ENCODE assay signal across 8 cellular contexts in the genomic region with DNA sequence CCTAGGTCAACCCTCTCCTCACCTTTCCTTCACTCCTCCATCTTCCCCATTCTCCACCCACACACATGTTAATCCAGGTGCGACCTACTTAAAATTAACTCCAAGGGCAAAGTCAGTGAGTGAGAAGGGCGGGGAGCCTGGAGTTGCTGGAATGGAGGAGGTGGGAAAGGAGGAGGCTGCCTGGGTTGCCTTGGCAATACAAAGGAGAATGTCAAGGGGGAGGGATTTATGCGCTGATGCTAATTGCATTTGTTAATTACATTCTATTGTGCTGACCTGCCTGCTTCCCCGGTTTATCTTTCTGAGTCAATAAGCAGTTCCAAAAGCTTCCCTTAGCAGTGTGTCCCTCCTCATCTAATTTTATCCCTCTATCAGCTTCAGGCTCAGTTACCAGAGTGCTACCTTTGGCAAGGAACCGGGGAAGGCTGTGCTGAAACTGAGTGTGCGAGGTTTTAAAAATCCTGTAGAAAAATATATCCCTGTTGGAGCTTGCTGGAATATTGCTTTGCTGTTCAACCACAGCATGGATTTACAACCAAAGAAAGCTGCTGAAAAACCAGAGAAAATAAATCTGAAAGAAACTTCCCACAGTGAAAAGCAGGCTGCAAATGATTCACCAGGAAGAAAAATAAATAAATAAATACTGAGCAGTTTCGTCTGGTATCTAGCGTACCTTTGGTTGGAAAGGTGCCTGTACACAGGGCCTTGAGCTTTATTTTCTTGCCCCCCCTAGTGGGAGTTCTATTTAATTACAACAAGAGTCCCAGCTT.
DNase-seq lines count a peak whose midpoint lies in the region; ATAC-seq and TF ChIP-seq lines count a peak whose summit lies in the region.

No MANE protein-coding gene starts in this region.

- 8 to 34% methylated on average over 8 of the region's 8 CpGs for WGBS in sigmoid colon, 2 donors

- no peak for TF ChIP-seq POLR2A in sigmoid colon (IDR thresholded peaks at IDR 0.05)

- no peaks in the 10 kb centered on the region for H3K4me1 ChIP-seq in right atrium auricular region
- H3K4me1 ChIP-seq in sigmoid colon = peaks cover 0 to 18% (median 14%) of the 10 kb centered on the region in 4 donors

- H3K27ac ChIP-seq in angular gyrus (ENCODE audit: low read depth, low read length) (peak overlapping the region; percentile 49), right atrium auricular region (peak overlapping the region; percentile 19 to 62), sigmoid colon (peak overlapping the region in 2 of 4 donors; percentile 30 to 33)

- intact Hi-C loops in sigmoid colon (cut with DNase I) = loop anchor here (1.0 to 10.0 kb wide), 2 partner anchors 298 to 1059 kb away; no protein-coding TSS in a partner anchor

- H3K9me3 ChIP-seq in right atrium auricular region = no peaks in the 10 kb centered on the region
- no peaks in the 10 kb centered on the region for H3K9me3 ChIP-seq in sigmoid colon

- TF ChIP-seq CTCF in GM20000 (IDR thresholded peaks at IDR 0.05; ENCODE audit: extremely low read depth, missing control alignments) (peak; percentile 33), right atrium auricular region (IDR thresholded peaks at IDR 0.05) (peak; percentile 47 to 80), sigmoid colon (IDR thresholded peaks at IDR 0.05) (peak; percentile 25 to 75 (median 58))

- no peak for TF ChIP-seq EP300 in sigmoid colon (IDR thresholded peaks at IDR 0.05)

- peak; percentile 92 for DNase-seq in DMS53 treated with DMSO at 0.1 percent for 48 hours (lab: John Stamatoyannopoulos, UW; ENCODE audit: unreplicated experiment)
- DNase-seq in GM20000 (ENCODE audit: low spot score) = peak; percentile 49
- DNase-seq in NCI-H226 = peak; percentile 78
- DNase-seq in right atrium auricular region (ENCODE audit: low spot score) = no peak
- no peak for DNase-seq in sigmoid colon
- no peak for DNase-seq in activated CD8-positive, alpha-beta memory T cell treated with anti-CD3 and anti-CD28 coated beads for 24 hours

- H3K4me3 ChIP-seq in right atrium auricular region (peak overlapping the region; percentile 2), sigmoid colon (peak overlapping the region in 2 of 4 donors; percentile 5 to 6)

- peak; percentile 83 for ATAC-seq in HG03469 (IDR thresholded peaks at IDR 0.05; ENCODE audit: unreplicated experiment)

- no peaks in the 10 kb centered on the region for H3K27me3 ChIP-seq in right atrium auricular region
- H3K27me3 ChIP-seq in sigmoid colon = no peaks in the 10 kb centered on the region

- H3K36me3 ChIP-seq in right atrium auricular region (no peaks in the 10 kb centered on the region), sigmoid colon (no peaks in the 10 kb centered on the region)

Comparison
In these comparisons a context has a peak if more than half of its experiments do, and no peak if none do; other contexts are left out.
1. DNase-seq: peak in DMS53 treated with DMSO at 0.1 percent for 48 hours (single experiment), GM20000 (single experiment) and NCI-H226 (single experiment); none in right atrium auricular region (single experiment), sigmoid colon (single experiment) and activated CD8-positive, alpha-beta memory T cell treated with anti-CD3 and anti-CD28 coated beads for 24 hours (single experiment).
2. Peak in every context shown above with its lines, with median percentiles within 50 percentile points of each other: CTCF ChIP-seq.